In the genomic region with DNA sequence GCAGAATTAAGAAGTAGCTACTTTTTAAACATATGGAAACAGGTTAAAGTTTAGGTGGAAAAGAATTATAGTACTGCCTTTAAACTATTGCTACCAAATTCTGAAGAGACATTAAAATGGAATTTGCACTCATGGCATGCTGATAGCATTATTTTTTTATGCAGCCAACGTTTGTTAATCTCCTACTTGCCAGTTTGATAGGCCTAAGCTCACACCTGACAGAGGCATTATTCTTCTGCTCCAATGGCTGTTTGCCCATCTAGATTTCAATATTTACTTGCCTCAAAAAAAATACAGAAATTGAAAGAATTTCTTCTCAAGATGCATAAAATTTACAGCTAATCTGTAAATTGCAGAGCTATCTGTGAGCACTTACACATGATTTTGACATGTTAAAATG, we compare ENCODE assay signal across 29 cellular contexts.
"Had no signal": no experiment of that assay in that cellular context is flagged by ENCODE, and none has a peak within 500 bp of the region (broad histone marks: within the 10 kb centered on the region; RNA-seq: fewer than 3 reads in every experiment).

No MANE protein-coding gene starts in this region.

- H3K27ac Mint-ChIP-seq: stimulated activated effector memory CD8-positive, alpha-beta T cell treated with anti-CD3 and anti-CD28 coated beads, Interleukin-12 subunit alpha, Interleukin-12 subunit beta, amount 100 ng/mL, for 72 hours; stimulated activated memory B cell treated with anti-CD40 and anti-IgM and Interleukin-4, amounts not matched to agents 10 μg/mL and 1 μg/mL and 100 μg/mL, for 72 hours; stimulated activated naive B cell treated with anti-CD40 and anti-IgM and Interleukin-4, amounts not matched to agents 10 μg/mL and 1 μg/mL and 100 μg/mL, for 72 hours; stimulated activated naive CD8-positive, alpha-beta T cell treated with anti-CD3 and anti-CD28 coated beads, Interleukin-15, amount 100 ng/mL, for 72 hours; stimulated activated naive CD8-positive, alpha-beta T cell treated with anti-CD3 and anti-CD28 coated beads, Interleukin-15, Interleukin-2, amounts not matched to agents 100 ng/mL and 50 ng/mL, for 24 hours; type B pancreatic cell had no signal

- H3K27ac ChIP-seq: stomach, suprapubic skin, testis, thoracic aorta, thyroid gland, tibial artery, tibial nerve, transverse colon, upper lobe of left lung, upper lobe of right lung, uterus, vagina had no signal

- DNase-seq: stimulated activated CD4-positive, alpha-beta T cell treated with anti-CD3 and anti-CD28 coated beads, Interleukin-2, amount 100 ng/mL, for 48 hours; stimulated activated CD4-positive, alpha-beta T cell treated with anti-CD3 and anti-CD28 coated beads, Interleukin-4, amount 100 ng/mL, for 1 hour; stimulated activated CD4-positive, alpha-beta T cell treated with anti-CD3 and anti-CD28 coated beads, Interleukin-4, amount 100 ng/mL, for 24 hours; stimulated activated CD4-positive, alpha-beta T cell treated with anti-CD3 and anti-CD28 coated beads, Interleukin-4, amount 100 ng/mL, for 4 hours; stimulated activated CD8-positive, alpha-beta memory T cell treated with anti-CD3 and anti-CD28 coated beads, Interleukin-4, amount 100 ng/mL, for 48 hours; stimulated activated naive B cell treated with anti-CD40 and anti-IgM and Interleukin-4, amounts not matched to agents 10 μg/mL and 1 μg/mL and 100 μg/mL, for 72 hours; stimulated activated naive CD4-positive, alpha-beta T cell; stimulated activated naive CD4-positive, alpha-beta T cell treated with Interleukin-2 at 50 U/mL for 16 hours; stimulated activated naive CD8-positive, alpha-beta T cell treated with anti-CD3 and anti-CD28 coated beads, Interleukin-15, amount 100 ng/mL, for 72 hours; stimulated activated naive CD8-positive, alpha-beta T cell treated with anti-CD3 and anti-CD28 coated beads, Interleukin-15, Interleukin-2, amounts not matched to agents 100 U/mL and 50 U/mL, for 24 hours; stomach; substantia nigra; testis; thyroid gland; tibial artery; transverse colon; trophoblast cell; upper lobe of left lung; upper lobe of right lung; uterus had no signal

- H3K9me3 ChIP-seq: stomach, suprapubic skin, testis, thoracic aorta, thyroid gland, tibial artery, tibial nerve, transverse colon, upper lobe of left lung, upper lobe of right lung, uterus, vagina had no signal

- H3K4me1 Mint-ChIP-seq: stimulated activated effector memory CD8-positive, alpha-beta T cell treated with anti-CD3 and anti-CD28 coated beads, Interleukin-12 subunit alpha, Interleukin-12 subunit beta, amount 100 ng/mL, for 72 hours; stimulated activated memory B cell treated with anti-CD40 and anti-IgM and Interleukin-4, amounts not matched to agents 10 μg/mL and 1 μg/mL and 100 μg/mL, for 72 hours; stimulated activated naive B cell treated with anti-CD40 and anti-IgM and Interleukin-4, amounts not matched to agents 10 μg/mL and 1 μg/mL and 100 μg/mL, for 72 hours; stimulated activated naive CD8-positive, alpha-beta T cell treated with anti-CD3 and anti-CD28 coated beads, Interleukin-15, amount 100 ng/mL, for 72 hours had no signal

- H3K4me1 ChIP-seq: suprapubic skin, testis, thyroid gland, tibial artery, transverse colon, upper lobe of left lung, upper lobe of right lung, uterus, vagina had no signal

- H3K27me3 Mint-ChIP-seq: stimulated activated memory B cell treated with anti-CD40 and anti-IgM and Interleukin-4, amounts not matched to agents 10 μg/mL and 1 μg/mL and 100 μg/mL, for 72 hours; stimulated activated naive B cell treated with anti-CD40 and anti-IgM and Interleukin-4, amounts not matched to agents 10 μg/mL and 1 μg/mL and 100 μg/mL, for 72 hours; stimulated activated naive CD8-positive, alpha-beta T cell treated with anti-CD3 and anti-CD28 coated beads, Interleukin-15, amount 100 ng/mL, for 72 hours; stimulated activated naive CD8-positive, alpha-beta T cell treated with anti-CD3 and anti-CD28 coated beads, Interleukin-15, Interleukin-2, amounts not matched to agents 100 ng/mL and 50 ng/mL, for 24 hours; type B pancreatic cell had no signal

- H3K27me3 ChIP-seq: stomach, suprapubic skin, testis, thyroid gland, tibial artery, tibial nerve, transverse colon, upper lobe of left lung, upper lobe of right lung, uterus, vagina had no signal

- H3K36me3 ChIP-seq: stomach, suprapubic skin, thoracic aorta, thyroid gland, tibial artery, tibial nerve, transverse colon, upper lobe of left lung, upper lobe of right lung, uterus, vagina had no signal

- H3K4me3 ChIP-seq: stomach, suprapubic skin, testis, thoracic aorta, thyroid gland, tibial artery, tibial nerve, transverse colon, upper lobe of left lung, upper lobe of right lung, uterus, vagina had no signal

- H3K36me3 Mint-ChIP-seq: stimulated activated effector memory CD8-positive, alpha-beta T cell treated with anti-CD3 and anti-CD28 coated beads, Interleukin-12 subunit alpha, Interleukin-12 subunit beta, amount 100 ng/mL, for 72 hours; stimulated activated memory B cell treated with anti-CD40 and anti-IgM and Interleukin-4, amounts not matched to agents 10 μg/mL and 1 μg/mL and 100 μg/mL, for 72 hours; stimulated activated naive B cell treated with anti-CD40 and anti-IgM and Interleukin-4, amounts not matched to agents 10 μg/mL and 1 μg/mL and 100 μg/mL, for 72 hours; type B pancreatic cell had no signal

- FAIRE-seq: urothelium cell line had no signal

- ATAC-seq: stimulated activated effector memory CD8-positive, alpha-beta T cell treated with anti-CD3 and anti-CD28 coated beads, Interleukin-12 subunit alpha, Interleukin-12 subunit beta, amount 100 ng/mL, for 72 hours; stimulated activated memory B cell treated with anti-CD40 and anti-IgM and Interleukin-4, amounts not matched to agents 10 μg/mL and 1 μg/mL and 100 μg/mL, for 72 hours; stimulated activated naive B cell treated with anti-CD40 and anti-IgM and Interleukin-4, amounts not matched to agents 10 μg/mL and 1 μg/mL and 100 μg/mL, for 72 hours; stimulated activated naive CD8-positive, alpha-beta T cell treated with anti-CD3 and anti-CD28 coated beads, Interleukin-15, amount 100 ng/mL, for 72 hours; stimulated activated naive CD8-positive, alpha-beta T cell treated with anti-CD3 and anti-CD28 coated beads, Interleukin-15, Interleukin-2, amounts not matched to agents 100 U/mL and 50 U/mL, for 24 hours; upper lobe of right lung had no signal

- H3K9me3 Mint-ChIP-seq: stimulated activated memory B cell treated with anti-CD40 and anti-IgM and Interleukin-4, amounts not matched to agents 10 μg/mL and 1 μg/mL and 100 μg/mL, for 72 hours; stimulated activated naive B cell treated with anti-CD40 and anti-IgM and Interleukin-4, amounts not matched to agents 10 μg/mL and 1 μg/mL and 100 μg/mL, for 72 hours; type B pancreatic cell had no signal

- H3K4me3 Mint-ChIP-seq: stimulated activated effector memory CD8-positive, alpha-beta T cell treated with anti-CD3 and anti-CD28 coated beads, Interleukin-12 subunit alpha, Interleukin-12 subunit beta, amount 100 ng/mL, for 72 hours; stimulated activated memory B cell treated with anti-CD40 and anti-IgM and Interleukin-4, amounts not matched to agents 10 μg/mL and 1 μg/mL and 100 μg/mL, for 72 hours; stimulated activated naive B cell treated with anti-CD40 and anti-IgM and Interleukin-4, amounts not matched to agents 10 μg/mL and 1 μg/mL and 100 μg/mL, for 72 hours; stimulated activated naive CD8-positive, alpha-beta T cell treated with anti-CD3 and anti-CD28 coated beads, Interleukin-15, amount 100 ng/mL, for 72 hours; stimulated activated naive CD8-positive, alpha-beta T cell treated with anti-CD3 and anti-CD28 coated beads, Interleukin-15, Interleukin-2, amounts not matched to agents 100 ng/mL and 50 ng/mL, for 24 hours; type B pancreatic cell had no signal
